ENCODE assay signal across 26 cellular contexts in genomic region chr1:2041887-2042286, GRCh38. TPM values are rescaled to one million over a fixed set of nuclear protein-coding genes. Genes with fewer than 3 reads are reported as not detected.
DNase-seq lines count a peak whose midpoint lies in the region; ATAC-seq, FAIRE-seq and TF ChIP-seq lines count a peak whose summit lies in the region.
"Had no signal": no experiment of that assay in that cellular context is flagged by ENCODE, and none has a peak within 500 bp of the region (broad histone marks: within the 10 kb centered on the region; RNA-seq: fewer than 3 reads in every experiment).

No MANE protein-coding gene starts in this region.

- TF ChIP-seq RAD21 in HepG2 (CRISPR knock-in tag; IDR thresholded peaks at IDR 0.05): no peak
- no peak for TF ChIP-seq RAD21 in H1 (IDR thresholded peaks at IDR 0.05 in 1 of 2, conservative IDR thresholded peaks at IDR 0.05 in 1 of 2; ENCODE audit: low read depth in 2 of 2, low read length in 2 of 2)

- no peak overlapping the region for H3K4me2 ChIP-seq in HepG2 (ENCODE audit: low read depth, low read length)
- H3K4me2 ChIP-seq in H1 (ENCODE audit: insufficient read depth in 1 of 2, low read depth in 2 of 2, low read length in 2 of 2): no peak overlapping the region

- H3K4me3 ChIP-seq in HepG2 (replicated peaks in 1 of 3; ENCODE audit: insufficient read depth in 1 of 3, low read depth in 2 of 3, low read length in 3 of 3) (no peak overlapping the region), right lobe of liver (no peak overlapping the region), H1 (ENCODE audit: extremely low read depth in 1 of 4, insufficient read depth in 2 of 4, low read depth in 3 of 4, low read length in 4 of 4) (no peak overlapping the region)
- H3K4me3 ChIP-seq: GM23248, HAP-1 had no signal

- TF ChIP-seq POLR2A in HepG2 (IDR thresholded peaks at IDR 0.05; ENCODE audit: insufficient read depth in 1 of 2, low read depth in 2 of 2, low read length in 2 of 2) (no peak), right lobe of liver (IDR thresholded peaks at IDR 0.05) (no peak), H1 (IDR thresholded peaks at IDR 0.05; ENCODE audit: control extremely low read depth in 1 of 2, low read depth in 2 of 2, low read length in 2 of 2) (no peak)

- 0 out of 2 replicates have a peak overlapping the region, but pooled peaks have one; percentile 63 for H2BK12ac ChIP-seq in H1 (ENCODE audit: low read depth, low read length)

- DNase-seq in HepG2 (ENCODE audit: low spot score) (no peak), right lobe of liver (no peak), H1 (ENCODE audit: low read depth in 1 of 2, low spot score in 2 of 2) (no peak), osteocyte (ENCODE audit: extremely low spot score, unreplicated experiment) (no peak)
- no peak for DNase-seq in stimulated activated CD4-positive, alpha-beta T cell treated with anti-CD3 and anti-CD28 coated beads, Interleukin-1b, Interleukin-23, amount 100 ng/mL, for 48 hours
- DNase-seq: CD4-positive, CD25-positive, alpha-beta regulatory T cell; GM23248; NCI-H1092 treated with DMSO at 0.1 percent for 48 hours; NCI-H1436; NCI-H187; NCI-H2081 treated with DMSO at 0.1 percent for 48 hours; NCI-H2171; NCI-H226; NCI-H510A; NCI-H69; SHP77 treated with DMSO at 0.1 percent for 48 hours had no signal

- H3K9me3 Mint-ChIP-seq in osteocyte (ENCODE audit: unreplicated experiment): no peaks in the 10 kb centered on the region
- H3K9me3 Mint-ChIP-seq: CD4-positive, CD25-positive, alpha-beta regulatory T cell; IgD-negative memory B cell had no signal

- in situ Hi-C loops in HepG2 (cut with HindIII; ENCODE audit: extremely low pct_ligation_motif_present, low pct_unique_long_range_greater_than_20kb): no loop called here

- no peak overlapping the region for H3K56ac ChIP-seq in H1 (replicated peaks; ENCODE audit: insufficient read length, low read depth, low read length)

- no peak overlapping the region for H2AFZ ChIP-seq in HepG2 (ENCODE audit: low read length)
- H2AFZ ChIP-seq in H1 (ENCODE audit: low read length): no peak overlapping the region
- H2AFZ ChIP-seq: GM23248 had no signal

- H3K27ac ChIP-seq in HepG2 (ENCODE audit: extremely low read length, insufficient read depth, low read length) (no peak overlapping the region), right lobe of liver (no peak overlapping the region), H1 (ENCODE audit: low read depth, low read length) (no peak overlapping the region)
- H3K27ac ChIP-seq: GM23248, RWPE1 had no signal

- H3K4me1 ChIP-seq in HepG2 (ENCODE audit: insufficient read depth, low read length) (peaks cover 42% of the 10 kb centered on the region), right lobe of liver (peaks cover 0 to 24% (median 6%) of the 10 kb centered on the region in 4 donors), H1 (replicated peaks in 1 of 4; ENCODE audit: control insufficient read depth in 3 of 4, insufficient read depth in 4 of 4, low read length in 3 of 4) (peaks cover 0 to 5% (median 2%) of the 10 kb centered on the region in 4 experiments; a peak in 6 of 7 replicates)

- WGBS in HepG2 (ENCODE audit: low lambda C conversion rate): 40% methylated on average over 1 of the region's 4 CpGs
- WGBS in right lobe of liver (ENCODE audit: insufficient coverage, low coverage, low lambda C conversion rate, missing lambda C conversion rate): 69% methylated on average over 3 of the region's 4 CpGs
- 85% methylated on average over 4 of the region's 4 CpGs; no CpG with 5 or more reads in 1 of the 2 experiments for WGBS in H1 (ENCODE audit: extremely low coverage in 1 of 2, insufficient coverage in 1 of 2, insufficient read length in 1 of 2, insufficient replicate concordance in 2 of 2, low coverage in 1 of 2, low lambda C conversion rate in 2 of 2, missing lambda C conversion rate in 1 of 2), 2 experiments

- H3K9ac ChIP-seq in HepG2 (ENCODE audit: insufficient read depth, low read depth, low read length) (no peak overlapping the region), H1 (replicated peaks in 1 of 4; ENCODE audit: extremely low read depth in 1 of 4, low read depth in 3 of 4, low read length in 3 of 4) (no peak overlapping the region)
- H3K9ac ChIP-seq: GM23248 had no signal

- H4K91ac ChIP-seq in H1 (replicated peaks; ENCODE audit: insufficient read length, low read length): peak overlapping the region; percentile 89

- no peaks in the 10 kb centered on the region for H3K79me1 ChIP-seq in H1 (ENCODE audit: low read depth, low read length)

- H3K36me3 ChIP-seq in HepG2 (replicated peaks in 1 of 2; ENCODE audit: control insufficient read depth in 1 of 2, insufficient read depth in 2 of 2, low read length in 2 of 2) (no peaks in the 10 kb centered on the region), right lobe of liver (no peaks in the 10 kb centered on the region), H1 (ENCODE audit: control insufficient read depth in 2 of 4, insufficient read depth in 4 of 4, low read length in 3 of 4) (no peaks in the 10 kb centered on the region)
- H3K36me3 ChIP-seq: HAP-1 had no signal

- no peak overlapping the region for H4K8ac ChIP-seq in H1 (ENCODE audit: extremely low read depth, insufficient read depth, low read length)

- H3K27me3 Mint-ChIP-seq in osteocyte (ENCODE audit: unreplicated experiment): peaks cover 21% of the 10 kb centered on the region
- H3K27me3 Mint-ChIP-seq: CD4-positive, CD25-positive, alpha-beta regulatory T cell; IgD-negative memory B cell had no signal

- peak overlapping the region; percentile 63; the same call in 1 of the 2 replicates for H2BK5ac ChIP-seq in H1 (ENCODE audit: low read depth, low read length)

- H3K23ac ChIP-seq in H1 (ENCODE audit: insufficient read length): no peak overlapping the region

- H2AK5ac ChIP-seq in H1 (ENCODE audit: low read depth, low read length): no peak overlapping the region

- FAIRE-seq in HepG2 (lab: Jason Lieb, UNC): no peak
- FAIRE-seq in H1 (lab: Jason Lieb, UNC): no peak
- FAIRE-seq: D721Med had no signal

- CTCF ChIA-PET in HepG2 (lab: Yijun Ruan, JAX; ENCODE audit: low intra/inter-chr PET ratio, low total read pairs): no interaction called here
- CTCF ChIA-PET in H1 (lab: Charles Lee; ENCODE audit: partially characterized antibody): interaction anchor here (0.6 to 8.8 kb wide), 8 partner anchors 10 to 133 kb away, joined by 3 to 249 read pairs (median 16); no protein-coding TSS in a partner anchor

- TF ChIP-seq EP300 in HepG2 (IDR thresholded peaks at IDR 0.05; ENCODE audit: low read depth in 2 of 2, low read length in 2 of 2): no peak
- TF ChIP-seq EP300 in HepG2 (CRISPR knock-in tag; IDR thresholded peaks at IDR 0.05; ENCODE audit: borderline replicate concordance): no peak
- TF ChIP-seq EP300 in H1 (IDR thresholded peaks at IDR 0.05; ENCODE audit: borderline replicate concordance in 1 of 2, low read depth in 2 of 2, low read length in 2 of 2): no peak

- H3K27me3 ChIP-seq in HepG2 (ENCODE audit: control insufficient read depth in 1 of 2, insufficient read depth in 2 of 2, low read length in 2 of 2): peaks cover 11 to 59% of the 10 kb centered on the region in 2 experiments
- H3K27me3 ChIP-seq in right lobe of liver: no peaks in the 10 kb centered on the region
- peaks cover 0 to 7% (median 0%) of the 10 kb centered on the region in 4 experiments; a peak in 3 of 7 replicates for H3K27me3 ChIP-seq in H1 (replicated peaks in 1 of 4; ENCODE audit: control insufficient read depth in 3 of 4, extremely low read depth in 1 of 4, insufficient read depth in 3 of 4, low read length in 3 of 4)

- no peak overlapping the region for H3K14ac ChIP-seq in H1 (ENCODE audit: insufficient read length)

- no peaks in the 10 kb centered on the region for H3K4me1 Mint-ChIP-seq in osteocyte (ENCODE audit: unreplicated experiment)

- no peaks in the 10 kb centered on the region for H3K9me3 ChIP-seq in HepG2 (ENCODE audit: low read length)
- H3K9me3 ChIP-seq in right lobe of liver: no peaks in the 10 kb centered on the region
- H3K9me3 ChIP-seq in H1 (ENCODE audit: insufficient read depth in 2 of 2, low read depth in 1 of 2, low read length in 1 of 2): no peaks in the 10 kb centered on the region
- H3K9me3 ChIP-seq: HAP-1 had no signal

- H2BK15ac ChIP-seq in H1 (ENCODE audit: low read length): peak overlapping the region; percentile 84; the same call in 1 of the 2 replicates

- intact Hi-C loops in HepG2 (cut with micrococcal nuclease; ENCODE audit: unreplicated experiment) (no loop called here), right lobe of liver (cut with DNase I) (loop anchor here (5.0 kb wide), 2 partner anchors 80 to 85 kb away; no protein-coding TSS in a partner anchor)

- peak overlapping the region; percentile 23 for H3K4ac ChIP-seq in H1 (replicated peaks; ENCODE audit: insufficient read length, low read depth, low read length)

- H3K79me2 ChIP-seq in HepG2 (ENCODE audit: insufficient read depth, low read length): no peaks in the 10 kb centered on the region
- no peaks in the 10 kb centered on the region for H3K79me2 ChIP-seq in H1 (ENCODE audit: control insufficient read depth in 1 of 2, insufficient read depth in 2 of 2, low read length in 2 of 2)

- H3K27ac Mint-ChIP-seq in osteocyte (ENCODE audit: unreplicated experiment): no peak overlapping the region

- H2BK20ac ChIP-seq in H1 (ENCODE audit: low read length): no peak overlapping the region

- no peak overlapping the region for H3K4me3 Mint-ChIP-seq in osteocyte (ENCODE audit: unreplicated experiment)
- H3K4me3 Mint-ChIP-seq: IgD-negative memory B cell had no signal

- TF ChIP-seq CTCF in HepG2 (CRISPR knock-in tag; IDR thresholded peaks at IDR 0.05): no peak
- TF ChIP-seq CTCF in right lobe of liver (IDR thresholded peaks at IDR 0.05): no peak
- TF ChIP-seq CTCF in H1 (IDR thresholded peaks at IDR 0.05; ENCODE audit: control extremely low read depth in 1 of 3, insufficient read depth in 1 of 3, low read depth in 1 of 3, low read length in 3 of 3): no peak
- TF ChIP-seq CTCF in osteocyte (IDR thresholded peaks at IDR 0.05): no peak

- no peak overlapping the region for H4K5ac ChIP-seq in H1 (ENCODE audit: insufficient read length, low read depth, low read length)

- no TSS peak for BruUV-seq in HepG2 (replicated peaks; lab: Mats Ljungman, UMichigan)

- no peaks in the 10 kb centered on the region for H4K20me1 ChIP-seq in HepG2 (ENCODE audit: insufficient read depth, low read length)
- peaks cover 0 to 3% of the 10 kb centered on the region in 2 experiments for H4K20me1 ChIP-seq in H1 (replicated peaks in 1 of 2; ENCODE audit: control insufficient read depth in 1 of 2, insufficient read depth in 2 of 2, low read length in 2 of 2)

- no peak for ATAC-seq in HepG2
- ATAC-seq in right lobe of liver: no peak
- ATAC-seq: Panc1 had no signal

- H3K23me2 ChIP-seq in H1 (ENCODE audit: low read depth, low read length): no peaks in the 10 kb centered on the region; the same call in 1 of the 2 replicates

- no peak overlapping the region for H3K18ac ChIP-seq in H1 (ENCODE audit: extremely low read depth, low read length)

- POLR2A ChIA-PET in HepG2 (lab: Yijun Ruan, JAX) (no interaction called here), H1 (lab: Charles Lee; ENCODE audit: partially characterized antibody) (no interaction called here)

- H2BK120ac ChIP-seq in H1 (replicated peaks; ENCODE audit: low read depth, low read length): peak overlapping the region; percentile 54

- no peaks in the 10 kb centered on the region for H3K36me3 Mint-ChIP-seq in osteocyte (ENCODE audit: unreplicated experiment)
- H3K36me3 Mint-ChIP-seq: CD4-positive, CD25-positive, alpha-beta regulatory T cell; IgD-negative memory B cell had no signal

RNA-seq across cellular contexts. Expression of gene PRKCZ, which starts 8.3 kb away (rescaled TPM):
- total RNA-seq in HepG2 (2016; rRNA removed; fragmentation: Illumina TruSeq; extraction: Trizol) (21.9 and 34.7 TPM in 2 replicates), right lobe of liver (10 to 100 TPM; 10.3 to 20.1 (median 15.8) TPM), osteocyte (2.3 and 3.1 TPM in 2 replicates)
- 25.5 and 28.3 TPM in 2 replicates for total RNA-seq in HepG2 (2016; cell fraction: cytosol; rRNA removed; fragmentation: Illumina TruSeq; extraction: Trizol; ENCODE audit: low read depth)
- 20.0 and 36.5 TPM in 2 replicates for total RNA-seq in HepG2 (2016; cell fraction: insoluble cytoplasmic fraction; rRNA removed; fragmentation: Illumina TruSeq; extraction: Trizol)
- 37.0 and 42.3 TPM in 2 replicates for total RNA-seq in HepG2 (2016; cell fraction: membrane; rRNA removed; fragmentation: Illumina TruSeq; extraction: Trizol)
- 30.0 and 34.9 TPM in 2 replicates for total RNA-seq in HepG2 (2016; cell fraction: nucleus; rRNA removed; fragmentation: Illumina TruSeq; extraction: Trizol)
- polyA plus RNA-seq in HepG2 (2011; rRNA removed) (85.2 and 85.8 TPM in 2 replicates), H1 (2011; rRNA removed) (37.4 and 55.9 TPM in 2 replicates)
- polyA plus RNA-seq in HepG2 (2011; cell fraction: cytosol; rRNA removed): 52.8 and 75.3 TPM in 2 replicates
- polyA plus RNA-seq in HepG2 (2011; cell fraction: nucleus; rRNA removed): 132 and 197 TPM in 2 replicates
- polyA plus RNA-seq in HepG2 (2012): 47.5 and 47.9 TPM in 2 replicates
- 23.5 and 27.3 TPM in 2 replicates for polyA plus RNA-seq in HepG2 (2016; cell fraction: cytosol; fragmentation: Illumina TruSeq; extraction: Trizol; ENCODE audit: low read depth)
- polyA plus RNA-seq in HepG2 (2016; cell fraction: insoluble cytoplasmic fraction; fragmentation: Illumina TruSeq; extraction: Trizol; ENCODE audit: low read depth): 26.8 and 34.6 TPM in 2 replicates
- 39.3 and 40.3 TPM in 2 replicates for polyA plus RNA-seq in HepG2 (2016; cell fraction: membrane; fragmentation: Illumina TruSeq; extraction: Trizol; ENCODE audit: low read depth)
- 76.9 and 79.5 TPM in 2 replicates for polyA plus RNA-seq in HepG2 (2016; cell fraction: nucleus; fragmentation: Illumina TruSeq; extraction: Trizol; ENCODE audit: insufficient read depth, low read depth)
- 29.4 and 69.2 TPM in 2 replicates for polyA minus RNA-seq in HepG2 (2011; rRNA and poly(A)+ RNA removed; ENCODE audit: low replicate concordance)
- polyA minus RNA-seq in HepG2 (2011; cell fraction: cytosol; rRNA and poly(A)+ RNA removed): 14.4 and 24.4 TPM in 2 replicates
- 41.4 and 57.0 TPM in 2 replicates for polyA minus RNA-seq in HepG2 (2011; cell fraction: nucleus; rRNA and poly(A)+ RNA removed)
- 45.1 and 49.4 TPM in 2 replicates for total RNA-seq in H1 (2021; fragmentation: NEBNext Ultra II Directional; extraction: Animal tissue kit (Norgen Biotek cat#: 25700))
- polyA plus RNA-seq in H1 (2011; cell fraction: cytosol; rRNA removed): 46.4 TPM
- 136 TPM for polyA plus RNA-seq in H1 (2011; cell fraction: nucleus; rRNA removed)
- 43.5 to 47.4 TPM (median 45.9 TPM) in 4 replicates for polyA plus RNA-seq in H1 (2012, experiment 1 of 2)
- 43.8 TPM for polyA plus RNA-seq in H1 (2012, experiment 2 of 2)
- polyA plus RNA-seq in H1 (2013, experiment 1 of 2): 26.2 TPM
- polyA plus RNA-seq in H1 (2013, experiment 2 of 2): 26.6 TPM
- 26.1 and 68.1 TPM in 2 replicates for polyA minus RNA-seq in H1 (2011; rRNA and poly(A)+ RNA removed)
- polyA minus RNA-seq in H1 (2011; cell fraction: cytosol; rRNA and poly(A)+ RNA removed): 23.0 TPM
- 32.2 TPM for polyA minus RNA-seq in H1 (2011; cell fraction: nucleus; rRNA and poly(A)+ RNA removed)

RNA-seq across cellular contexts. Expression of gene GABRD, which starts 22.7 kb away (rescaled TPM):
- not detected in 2 replicates for total RNA-seq in HepG2 (2016; rRNA removed; fragmentation: Illumina TruSeq; extraction: Trizol)
- not detected in 2 replicates for total RNA-seq in HepG2 (2016; cell fraction: cytosol; rRNA removed; fragmentation: Illumina TruSeq; extraction: Trizol; ENCODE audit: low read depth)
- not detected in 2 replicates for total RNA-seq in HepG2 (2016; cell fraction: insoluble cytoplasmic fraction; rRNA removed; fragmentation: Illumina TruSeq; extraction: Trizol)
- not detected in 2 replicates for total RNA-seq in HepG2 (2016; cell fraction: membrane; rRNA removed; fragmentation: Illumina TruSeq; extraction: Trizol)
- not detected in 2 replicates for total RNA-seq in HepG2 (2016; cell fraction: nucleus; rRNA removed; fragmentation: Illumina TruSeq; extraction: Trizol)
- 0.22 TPM in 1 of 2 replicates, not detected in the other for polyA plus RNA-seq in HepG2 (2011; rRNA removed)
- polyA plus RNA-seq in HepG2 (2011; cell fraction: cytosol; rRNA removed): 0.09 TPM in 1 of 2 replicates, not detected in the other
- 0.08 TPM in 1 of 2 replicates, not detected in the other for polyA plus RNA-seq in HepG2 (2011; cell fraction: nucleus; rRNA removed)
- polyA plus RNA-seq in HepG2 (2012): not detected in 2 replicates
- polyA plus RNA-seq in HepG2 (2016; cell fraction: cytosol; fragmentation: Illumina TruSeq; extraction: Trizol; ENCODE audit: low read depth): not detected in 2 replicates
- not detected in 2 replicates for polyA plus RNA-seq in HepG2 (2016; cell fraction: insoluble cytoplasmic fraction; fragmentation: Illumina TruSeq; extraction: Trizol; ENCODE audit: low read depth)
- polyA plus RNA-seq in HepG2 (2016; cell fraction: membrane; fragmentation: Illumina TruSeq; extraction: Trizol; ENCODE audit: low read depth): not detected in 2 replicates
- polyA plus RNA-seq in HepG2 (2016; cell fraction: nucleus; fragmentation: Illumina TruSeq; extraction: Trizol; ENCODE audit: insufficient read depth, low read depth): not detected in 2 replicates
- 0.51 TPM in 1 of 2 replicates, not detected in the other for polyA minus RNA-seq in HepG2 (2011; rRNA and poly(A)+ RNA removed; ENCODE audit: low replicate concordance)
- not detected in 2 replicates for polyA minus RNA-seq in HepG2 (2011; cell fraction: cytosol; rRNA and poly(A)+ RNA removed)
- polyA minus RNA-seq in HepG2 (2011; cell fraction: nucleus; rRNA and poly(A)+ RNA removed): not detected in 2 replicates
- under 1 TPM in 1 of 6 experiments, not detected in 5; 0.55 TPM for total RNA-seq in right lobe of liver
- 1.8 and 1.9 TPM in 2 replicates for total RNA-seq in H1 (2021; fragmentation: NEBNext Ultra II Directional; extraction: Animal tissue kit (Norgen Biotek cat#: 25700))
- 3.0 and 3.3 TPM in 2 replicates for polyA plus RNA-seq in H1 (2011; rRNA removed)
- polyA plus RNA-seq in H1 (2011; cell fraction: cytosol; rRNA removed): 2.9 TPM
- 12.6 TPM for polyA plus RNA-seq in H1 (2011; cell fraction: nucleus; rRNA removed)
- polyA plus RNA-seq in H1 (2012, experiment 1 of 2): 1.7 to 3.4 TPM (median 2.7 TPM) in 4 replicates
- polyA plus RNA-seq in H1 (2012, experiment 2 of 2): 3.2 TPM
- polyA plus RNA-seq in H1 (2013, experiment 1 of 2): 1.6 TPM
- 1.5 TPM for polyA plus RNA-seq in H1 (2013, experiment 2 of 2)
- polyA minus RNA-seq in H1 (2011; rRNA and poly(A)+ RNA removed): 2.0 and 2.4 TPM in 2 replicates
- polyA minus RNA-seq in H1 (2011; cell fraction: cytosol; rRNA and poly(A)+ RNA removed): 1.8 TPM
- polyA minus RNA-seq in H1 (2011; cell fraction: nucleus; rRNA and poly(A)+ RNA removed): 1.2 TPM
- not detected in 2 replicates for total RNA-seq in osteocyte
- total RNA-seq: Daoy, GM23248, OCI-LY7 had no signal
- polyA plus RNA-seq: BJ; CD4-positive, CD25-positive, alpha-beta regulatory T cell; GM23248; IgD-negative memory B cell had no signal

RNA-seq across cellular contexts. Expression of gene CFAP74, which starts 38.3 kb away (rescaled TPM):
- total RNA-seq in HepG2 (2016; rRNA removed; fragmentation: Illumina TruSeq; extraction: Trizol) (0.27 TPM in 1 of 2 replicates, not detected in the other), right lobe of liver (1 to 10 TPM in 2 of 6 experiments, under 1 TPM in 3, not detected in 1; 0.16 to 3.5 (median 0.32) TPM), osteocyte (not detected in 2 replicates)
- total RNA-seq in HepG2 (2016; cell fraction: cytosol; rRNA removed; fragmentation: Illumina TruSeq; extraction: Trizol; ENCODE audit: low read depth): 0.09 TPM in 1 of 2 replicates, not detected in the other
- 0.09 and 0.10 TPM in 2 replicates for total RNA-seq in HepG2 (2016; cell fraction: insoluble cytoplasmic fraction; rRNA removed; fragmentation: Illumina TruSeq; extraction: Trizol)
- total RNA-seq in HepG2 (2016; cell fraction: membrane; rRNA removed; fragmentation: Illumina TruSeq; extraction: Trizol): 0.07 and 0.09 TPM in 2 replicates
- total RNA-seq in HepG2 (2016; cell fraction: nucleus; rRNA removed; fragmentation: Illumina TruSeq; extraction: Trizol): 0.28 and 0.66 TPM in 2 replicates
- polyA plus RNA-seq in HepG2 (2011; rRNA removed) (0.57 and 0.62 TPM in 2 replicates), H1 (2011; rRNA removed) (0.09 and 0.22 TPM in 2 replicates)
- 0.13 TPM in 2 replicates for polyA plus RNA-seq in HepG2 (2011; cell fraction: cytosol; rRNA removed)
- polyA plus RNA-seq in HepG2 (2011; cell fraction: nucleus; rRNA removed): 4.1 and 5.0 TPM in 2 replicates
- 0.67 and 2.1 TPM in 2 replicates for polyA plus RNA-seq in HepG2 (2012)
- 0.05 TPM in 1 of 2 replicates, not detected in the other for polyA plus RNA-seq in HepG2 (2016; cell fraction: cytosol; fragmentation: Illumina TruSeq; extraction: Trizol; ENCODE audit: low read depth)
- polyA plus RNA-seq in HepG2 (2016; cell fraction: insoluble cytoplasmic fraction; fragmentation: Illumina TruSeq; extraction: Trizol; ENCODE audit: low read depth): 0.08 and 0.10 TPM in 2 replicates
- polyA plus RNA-seq in HepG2 (2016; cell fraction: membrane; fragmentation: Illumina TruSeq; extraction: Trizol; ENCODE audit: low read depth): 0.11 TPM in 1 of 2 replicates, not detected in the other
- polyA plus RNA-seq in HepG2 (2016; cell fraction: nucleus; fragmentation: Illumina TruSeq; extraction: Trizol; ENCODE audit: insufficient read depth, low read depth): 0.48 and 0.64 TPM in 2 replicates
- 0.56 TPM in 1 of 2 replicates, not detected in the other for polyA minus RNA-seq in HepG2 (2011; rRNA and poly(A)+ RNA removed; ENCODE audit: low replicate concordance)
- 0.20 TPM in 1 of 2 replicates, not detected in the other for polyA minus RNA-seq in HepG2 (2011; cell fraction: cytosol; rRNA and poly(A)+ RNA removed)
- polyA minus RNA-seq in HepG2 (2011; cell fraction: nucleus; rRNA and poly(A)+ RNA removed): 0.77 and 0.99 TPM in 2 replicates
- total RNA-seq in H1 (2021; fragmentation: NEBNext Ultra II Directional; extraction: Animal tissue kit (Norgen Biotek cat#: 25700)): 0.20 and 0.33 TPM in 2 replicates
- polyA plus RNA-seq in H1 (2011; cell fraction: cytosol; rRNA removed): 0.14 TPM
- polyA plus RNA-seq in H1 (2011; cell fraction: nucleus; rRNA removed): 1.3 TPM
- 0.15 to 0.23 TPM (median 0.23 TPM) in 3 of 4 replicates, not detected in the other for polyA plus RNA-seq in H1 (2012, experiment 1 of 2)
- 0.39 TPM for polyA plus RNA-seq in H1 (2012, experiment 2 of 2)
- 0.12 TPM for polyA plus RNA-seq in H1 (2013, experiment 1 of 2)
- 0.06 TPM for polyA plus RNA-seq in H1 (2013, experiment 2 of 2)
- 0.06 and 0.10 TPM in 2 replicates for polyA minus RNA-seq in H1 (2011; rRNA and poly(A)+ RNA removed)
- polyA minus RNA-seq in H1 (2011; cell fraction: cytosol; rRNA and poly(A)+ RNA removed): not detected
- 0.50 TPM for polyA minus RNA-seq in H1 (2011; cell fraction: nucleus; rRNA and poly(A)+ RNA removed)
- total RNA-seq: A172; CD4-positive, CD25-positive, alpha-beta regulatory T cell; Daoy; G401; GM23248; OCI-LY7 had no signal
- polyA plus RNA-seq: BJ; CD4-positive, CD25-positive, alpha-beta regulatory T cell; GM23248; IgD-negative memory B cell had no signal
